28 cellular contexts compared by ENCODE assay signal in genomic region chr10:78009662-78010061, GRCh38.
"Had no signal": no experiment of that assay in that cellular context is flagged by ENCODE, and none has a peak within 500 bp of the region (broad histone marks: within the 10 kb centered on the region; RNA-seq: fewer than 3 reads in every experiment).

No MANE protein-coding gene starts in this region.

- H3K9me3 ChIP-seq: ascending aorta, body of pancreas, Peyer's patch, SJSA1 had no signal

- H3K4me3 ChIP-seq: ascending aorta, body of pancreas, Peyer's patch, SJSA1 had no signal

- H3K27me3 ChIP-seq: ascending aorta, body of pancreas, Peyer's patch, SJSA1 had no signal

- ATAC-seq: activated naive CD4-positive, alpha-beta T cell treated with anti-CD3 and anti-CD28 coated beads, Interleukin-2, amount 50 U/mL, for 72 hours; activated naive CD8-positive, alpha-beta T cell treated with anti-CD3 and anti-CD28 coated beads, Interleukin-2, amount 50 U/mL, for 24 hours; activated T-cell treated with anti-CD3 and anti-CD28 coated beads, Interleukin-2, amount 50 U/mL, for 4 hours; body of pancreas; SK-N-SH treated with all-trans-retinoic acid at 6 μM for 48 hours had no signal

- H3K4me1 ChIP-seq: ascending aorta, body of pancreas, Peyer's patch, SJSA1 had no signal

- DNase-seq: activated B cell treated with CpG ODN at 0.5 μM for 24 hours; activated CD4-positive, alpha-beta memory T cell treated with anti-CD3 and anti-CD28 coated beads for 36 hours; activated CD4-positive, alpha-beta T cell treated with anti-CD3 and anti-CD28 coated beads for 1 hour; activated CD4-positive, alpha-beta T cell treated with anti-CD3 and anti-CD28 coated beads, Interleukin-2, amount 10 ng/mL, durations not matched to agents 24 days and 14 days; activated CD8-positive, alpha-beta memory T cell treated with anti-CD3 and anti-CD28 coated beads for 24 hours; activated effector memory CD4-positive, alpha-beta T cell treated with anti-CD3 and anti-CD28 coated beads, Interleukin-2, amount 50 U/mL, for 16 hours; activated naive CD4-positive, alpha-beta T cell treated with Interleukin-2 at 50 U/mL for 16 hours; activated naive CD8-positive, alpha-beta T cell treated with anti-CD3 and anti-CD28 coated beads, Interleukin-2, amount 50 U/mL, for 24 hours; activated T-cell treated with anti-CD3 and anti-CD28 coated beads, Interleukin-2, amount 50 U/mL, for 4 hours; amniotic stem cell; body of pancreas; central memory CD4-positive, alpha-beta T cell; KG1; NCI-H1048; NCI-H1417; NCI-H2029; NCI-H2107; NCI-H2171 treated with DMSO at 0.1 percent for 48 hours; NCI-H226; NCI-H526; NCI-H774; Peyer's patch; SHP77; SW 1271 had no signal

- H3K27ac ChIP-seq: ascending aorta, body of pancreas, Peyer's patch, SJSA1 had no signal
